19 cellular contexts compared by ENCODE assay signal in the genomic region with DNA sequence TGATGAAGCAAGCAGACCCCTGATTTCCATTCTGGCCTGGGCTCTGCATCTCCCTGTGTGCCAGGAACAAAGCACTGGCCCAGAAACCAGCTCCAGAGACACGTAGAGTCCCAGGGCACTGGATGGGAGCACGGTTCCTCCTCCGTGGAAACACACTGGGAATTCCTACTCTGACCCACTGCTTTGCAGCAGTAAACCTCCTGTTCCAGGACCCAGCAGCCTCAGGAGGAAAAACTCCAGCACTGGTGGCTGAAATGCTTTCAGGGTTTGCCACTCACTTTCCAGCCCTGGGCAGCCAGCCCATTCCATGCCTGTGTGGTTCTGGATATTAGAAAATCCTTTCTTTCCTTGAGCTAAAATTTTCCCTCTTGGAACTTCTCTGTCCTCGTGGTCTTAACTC. TPM values are rescaled to one million over a fixed set of nuclear protein-coding genes. Genes with fewer than 3 reads are reported as not detected.
DNase-seq lines count a peak whose midpoint lies in the region; ATAC-seq lines count a peak whose summit lies in the region.
"Had no signal": no experiment of that assay in that cellular context is flagged by ENCODE, and none has a peak within 500 bp of the region (broad histone marks: within the 10 kb centered on the region; RNA-seq: fewer than 3 reads in every experiment).

No MANE protein-coding gene starts in this region.

- H3K27ac ChIP-seq in caudate nucleus (ENCODE audit: low read depth, low read length) = peak overlapping the region; percentile 73
- peak overlapping the region; percentile 70 for H3K27ac ChIP-seq in right cardiac atrium (ENCODE audit: low read length)
- H3K27ac ChIP-seq: HL-60, thoracic aorta had no signal

- DNase-seq in C1 segment of cervical spinal cord (lab: John Stamatoyannopoulos, UW) = peak in 10 of 14 donors; percentile 23 to 70 (median 62)
- peak in 48 of 61 donors; percentile 12 to 87 (median 46) for DNase-seq in caudate nucleus (lab: John Stamatoyannopoulos, UW)
- DNase-seq in right cardiac atrium = peak; percentile 32 to 82 (median 68)
- DNase-seq in nucleus accumbens (lab: John Stamatoyannopoulos, UW) = peak in 48 of 56 donors; percentile 17 to 79 (median 45)
- no peak for DNase-seq in stimulated activated naive CD8-positive, alpha-beta T cell treated with anti-CD3 and anti-CD28 coated beads, Interleukin-15, amount 100 ng/mL, for 72 hours
- DNase-seq: activated CD4-positive, CD25-positive, alpha-beta regulatory T cell treated with anti-CD3 and anti-CD28 coated beads, Interleukin-2, amount 50 U/mL, for 72 hours; H9; natural killer cell; NCI-H2029 treated with DMSO at 0.1 percent for 48 hours; NCI-H748 treated with DMSO at 0.1 percent for 48 hours; RPMI8226; spleen had no signal

- no peaks in the 10 kb centered on the region for H3K9me3 ChIP-seq in right cardiac atrium (ENCODE audit: control insufficient read depth, low read length)
- H3K9me3 ChIP-seq: spleen, thoracic aorta had no signal

- peaks cover 15% of the 10 kb centered on the region for H3K4me1 ChIP-seq in right cardiac atrium (ENCODE audit: control insufficient read depth, insufficient read depth, low read length)

- peak overlapping the region; percentile 9 for H3K4me3 ChIP-seq in right cardiac atrium (ENCODE audit: low read length)
- H3K4me3 ChIP-seq: thoracic aorta had no signal

- no peaks in the 10 kb centered on the region for H3K9me3 Mint-ChIP-seq in stimulated activated naive CD8-positive, alpha-beta T cell treated with anti-CD3 and anti-CD28 coated beads, Interleukin-15, amount 100 ng/mL, for 72 hours
- H3K9me3 Mint-ChIP-seq: H9; natural killer cell; T-helper 1 cell treated with Interleukin-12 subunit alpha and Interleukin-12 subunit beta and Interleukin-4 antibody, amounts not matched to agents 30 μg/mL and 1 μg/mL, for 36 hours had no signal

- no peaks in the 10 kb centered on the region for H3K27me3 Mint-ChIP-seq in stimulated activated naive CD8-positive, alpha-beta T cell treated with anti-CD3 and anti-CD28 coated beads, Interleukin-15, amount 100 ng/mL, for 72 hours
- H3K27me3 Mint-ChIP-seq: activated naive CD8-positive, alpha-beta T cell had no signal

- H3K4me3 Mint-ChIP-seq in stimulated activated naive CD8-positive, alpha-beta T cell treated with anti-CD3 and anti-CD28 coated beads, Interleukin-15, amount 100 ng/mL, for 72 hours = no peak overlapping the region
- H3K4me3 Mint-ChIP-seq: activated naive CD8-positive, alpha-beta T cell; H9; natural killer cell; T-helper 1 cell treated with Interleukin-12 subunit alpha and Interleukin-12 subunit beta and Interleukin-4 antibody, amounts not matched to agents 30 μg/mL and 1 μg/mL, for 36 hours had no signal

- intact Hi-C loops in right cardiac atrium (cut with DNase I) = no loop called here

- ATAC-seq in right cardiac atrium = peak; percentile 46 to 53
- ATAC-seq in stimulated activated naive CD8-positive, alpha-beta T cell treated with anti-CD3 and anti-CD28 coated beads, Interleukin-15, amount 100 ng/mL, for 72 hours = no peak
- ATAC-seq in HG02763 (IDR thresholded peaks at IDR 0.05; ENCODE audit: unreplicated experiment) = no peak
- ATAC-seq in HG03565 (IDR thresholded peaks at IDR 0.05; ENCODE audit: unreplicated experiment) = no peak
- ATAC-seq in HG02610 (IDR thresholded peaks at IDR 0.05; ENCODE audit: unreplicated experiment) = no peak
- ATAC-seq: natural killer cell had no signal

- H3K4me1 Mint-ChIP-seq in stimulated activated naive CD8-positive, alpha-beta T cell treated with anti-CD3 and anti-CD28 coated beads, Interleukin-15, amount 100 ng/mL, for 72 hours = peaks cover 6% of the 10 kb centered on the region

- H3K27me3 ChIP-seq in right cardiac atrium (ENCODE audit: control insufficient read depth, insufficient read depth) = no peaks in the 10 kb centered on the region
- H3K27me3 ChIP-seq: spleen had no signal

- WGBS in right cardiac atrium = 35% methylated on average over 4 of the region's 4 CpGs

- H3K27ac Mint-ChIP-seq in stimulated activated naive CD8-positive, alpha-beta T cell treated with anti-CD3 and anti-CD28 coated beads, Interleukin-15, amount 100 ng/mL, for 72 hours = no peak overlapping the region
- H3K27ac Mint-ChIP-seq: activated naive CD8-positive, alpha-beta T cell; natural killer cell; T-helper 1 cell treated with Interleukin-12 subunit alpha and Interleukin-12 subunit beta and Interleukin-4 antibody, amounts not matched to agents 30 μg/mL and 1 μg/mL, for 36 hours had no signal

RNA-seq across cellular contexts. Expression of gene FAM171A1, which starts 58.1 kb away (rescaled TPM):
- total RNA-seq in right cardiac atrium = 10 to 100 TPM; 13.1 to 15.0 (median 13.8) TPM
- polyA plus RNA-seq in right cardiac atrium = 9.3 TPM

Comparison
In these comparisons a context has a peak if more than half of its experiments do, and no peak if none do; other contexts are left out.
1. DNase-seq: peak in C1 segment of cervical spinal cord (10 of 14), caudate nucleus (48 of 61), right cardiac atrium (3 of 3) and nucleus accumbens (48 of 56); none in stimulated activated naive CD8-positive, alpha-beta T cell treated with anti-CD3 and anti-CD28 coated beads, Interleukin-15, amount 100 ng/mL, for 72 hours (0 of 2).
2. ATAC-seq: peak in right cardiac atrium (2 of 2); none in stimulated activated naive CD8-positive, alpha-beta T cell treated with anti-CD3 and anti-CD28 coated beads, Interleukin-15, amount 100 ng/mL, for 72 hours (single experiment), HG02763 (single experiment), HG03565 (single experiment) and HG02610 (single experiment).